Comparison of ENCODE assay signal across 1 cellular context in genomic region chr19:13774217-13775191, GRCh38.
TF ChIP-seq lines count a peak whose summit lies in the region.

Gene C19orf53 (plus strand): TSS chr19:13774456. CDS start chr19:13774478, 22 bp downstream.

TF ChIP-seq in K562, 482 proteins besides CTCF, POLR2A, EP300 and RAD21 (continued from another document):
- TF ChIP-seq ZNF592 (IDR thresholded peaks at IDR 0.05) = peak; percentile 77
- no peak for TF ChIP-seq NR3C1 (CRISPR knock-in tag; IDR thresholded peaks at IDR 0.05)
- no peak for TF ChIP-seq GTF2B (IDR thresholded peaks at IDR 0.05; ENCODE audit: extremely low read depth, insufficient read length)
- TF ChIP-seq HDAC2 (IDR thresholded peaks at IDR 0.05) = peak; percentile 87
- no peak for TF ChIP-seq HES1 (IDR thresholded peaks at IDR 0.05; ENCODE audit: low read depth)
- peak; percentile 58 for TF ChIP-seq NFIC (IDR thresholded peaks at IDR 0.05)
- TF ChIP-seq FOXK1 (CRISPR knock-in tag; IDR thresholded peaks at IDR 0.05; ENCODE audit: borderline replicate concordance) = no peak
- no peak for TF ChIP-seq ZNF311 (CRISPR knock-in tag; IDR thresholded peaks at IDR 0.05)
